Comparison of ENCODE assay signal across 1 cellular context in the genomic region with DNA sequence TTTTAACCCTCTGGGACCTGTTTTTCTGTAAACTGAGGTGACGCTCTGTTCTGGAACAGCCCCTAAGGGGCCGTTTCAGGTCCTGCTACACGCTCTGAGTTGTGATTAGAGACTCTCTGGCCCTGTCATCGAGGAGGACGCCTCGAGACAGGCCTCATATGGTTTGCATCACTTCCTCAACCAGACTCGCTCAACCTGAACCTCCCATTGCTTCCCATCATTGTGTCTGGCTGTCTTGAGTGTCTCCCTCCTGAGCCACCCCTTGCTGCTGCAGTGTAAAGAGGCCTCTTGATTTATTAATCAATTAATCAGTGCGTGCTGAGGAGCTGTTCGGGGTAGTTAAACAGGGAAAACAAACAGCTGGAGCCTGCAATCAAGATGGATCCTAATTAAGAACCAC.
TF ChIP-seq lines count a peak whose summit lies in the region.

No MANE protein-coding gene starts in this region.

TF ChIP-seq in GM12878, 131 proteins besides CTCF, POLR2A, EP300 and RAD21 (continued from another document):
- TF ChIP-seq, protein P1, sequence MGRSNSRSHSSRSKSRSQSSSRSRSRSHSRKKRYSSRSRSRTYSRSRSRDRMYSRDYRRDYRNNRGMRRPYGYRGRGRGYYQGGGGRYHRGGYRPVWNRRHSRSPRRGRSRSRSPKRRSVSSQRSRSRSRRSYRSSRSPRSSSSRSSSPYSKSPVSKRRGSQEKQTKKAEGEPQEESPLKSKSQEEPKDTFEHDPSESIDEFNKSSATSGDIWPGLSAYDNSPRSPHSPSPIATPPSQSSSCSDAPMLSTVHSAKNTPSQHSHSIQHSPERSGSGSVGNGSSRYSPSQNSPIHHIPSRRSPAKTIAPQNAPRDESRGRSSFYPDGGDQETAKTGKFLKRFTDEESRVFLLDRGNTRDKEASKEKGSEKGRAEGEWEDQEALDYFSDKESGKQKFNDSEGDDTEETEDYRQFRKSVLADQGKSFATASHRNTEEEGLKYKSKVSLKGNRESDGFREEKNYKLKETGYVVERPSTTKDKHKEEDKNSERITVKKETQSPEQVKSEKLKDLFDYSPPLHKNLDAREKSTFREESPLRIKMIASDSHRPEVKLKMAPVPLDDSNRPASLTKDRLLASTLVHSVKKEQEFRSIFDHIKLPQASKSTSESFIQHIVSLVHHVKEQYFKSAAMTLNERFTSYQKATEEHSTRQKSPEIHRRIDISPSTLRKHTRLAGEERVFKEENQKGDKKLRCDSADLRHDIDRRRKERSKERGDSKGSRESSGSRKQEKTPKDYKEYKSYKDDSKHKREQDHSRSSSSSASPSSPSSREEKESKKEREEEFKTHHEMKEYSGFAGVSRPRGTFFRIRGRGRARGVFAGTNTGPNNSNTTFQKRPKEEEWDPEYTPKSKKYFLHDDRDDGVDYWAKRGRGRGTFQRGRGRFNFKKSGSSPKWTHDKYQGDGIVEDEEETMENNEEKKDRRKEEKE (IDR thresholded peaks at IDR 0.05) = no peak
- TF ChIP-seq, protein P2, sequence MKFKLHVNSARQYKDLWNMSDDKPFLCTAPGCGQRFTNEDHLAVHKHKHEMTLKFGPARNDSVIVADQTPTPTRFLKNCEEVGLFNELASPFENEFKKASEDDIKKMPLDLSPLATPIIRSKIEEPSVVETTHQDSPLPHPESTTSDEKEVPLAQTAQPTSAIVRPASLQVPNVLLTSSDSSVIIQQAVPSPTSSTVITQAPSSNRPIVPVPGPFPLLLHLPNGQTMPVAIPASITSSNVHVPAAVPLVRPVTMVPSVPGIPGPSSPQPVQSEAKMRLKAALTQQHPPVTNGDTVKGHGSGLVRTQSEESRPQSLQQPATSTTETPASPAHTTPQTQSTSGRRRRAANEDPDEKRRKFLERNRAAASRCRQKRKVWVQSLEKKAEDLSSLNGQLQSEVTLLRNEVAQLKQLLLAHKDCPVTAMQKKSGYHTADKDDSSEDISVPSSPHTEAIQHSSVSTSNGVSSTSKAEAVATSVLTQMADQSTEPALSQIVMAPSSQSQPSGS (IDR thresholded peaks at IDR 0.05; ENCODE audit: low read length) = no peak
- TF ChIP-seq NR2C1 (IDR thresholded peaks at IDR 0.05) (no peak), RFX5 (IDR thresholded peaks at IDR 0.05; ENCODE audit: low read depth, low read length) (no peak), IKZF2 (IDR thresholded peaks at IDR 0.05) (no peak), TCF3 (IDR thresholded peaks at IDR 0.05; ENCODE audit: borderline replicate concordance, insufficient read depth, low read depth, low read length) (no peak), CBFB (IDR thresholded peaks at IDR 0.05; ENCODE audit: low read depth) (no peak)
- TF ChIP-seq, protein P3, sequence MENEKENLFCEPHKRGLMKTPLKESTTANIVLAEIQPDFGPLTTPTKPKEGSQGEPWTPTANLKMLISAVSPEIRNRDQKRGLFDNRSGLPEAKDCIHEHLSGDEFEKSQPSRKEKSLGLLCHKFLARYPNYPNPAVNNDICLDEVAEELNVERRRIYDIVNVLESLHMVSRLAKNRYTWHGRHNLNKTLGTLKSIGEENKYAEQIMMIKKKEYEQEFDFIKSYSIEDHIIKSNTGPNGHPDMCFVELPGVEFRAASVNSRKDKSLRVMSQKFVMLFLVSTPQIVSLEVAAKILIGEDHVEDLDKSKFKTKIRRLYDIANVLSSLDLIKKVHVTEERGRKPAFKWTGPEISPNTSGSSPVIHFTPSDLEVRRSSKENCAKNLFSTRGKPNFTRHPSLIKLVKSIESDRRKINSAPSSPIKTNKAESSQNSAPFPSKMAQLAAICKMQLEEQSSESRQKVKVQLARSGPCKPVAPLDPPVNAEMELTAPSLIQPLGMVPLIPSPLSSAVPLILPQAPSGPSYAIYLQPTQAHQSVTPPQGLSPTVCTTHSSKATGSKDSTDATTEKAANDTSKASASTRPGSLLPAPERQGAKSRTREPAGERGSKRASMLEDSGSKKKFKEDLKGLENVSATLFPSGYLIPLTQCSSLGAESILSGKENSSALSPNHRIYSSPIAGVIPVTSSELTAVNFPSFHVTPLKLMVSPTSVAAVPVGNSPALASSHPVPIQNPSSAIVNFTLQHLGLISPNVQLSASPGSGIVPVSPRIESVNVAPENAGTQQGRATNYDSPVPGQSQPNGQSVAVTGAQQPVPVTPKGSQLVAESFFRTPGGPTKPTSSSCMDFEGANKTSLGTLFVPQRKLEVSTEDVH (IDR thresholded peaks at IDR 0.05; ENCODE audit: low read depth, partially characterized antibody) = no peak
TF ChIP-seq in GM12878: peak in this region for 0.
